Comparison of ENCODE assay signal across 8 cellular contexts in the genomic region with DNA sequence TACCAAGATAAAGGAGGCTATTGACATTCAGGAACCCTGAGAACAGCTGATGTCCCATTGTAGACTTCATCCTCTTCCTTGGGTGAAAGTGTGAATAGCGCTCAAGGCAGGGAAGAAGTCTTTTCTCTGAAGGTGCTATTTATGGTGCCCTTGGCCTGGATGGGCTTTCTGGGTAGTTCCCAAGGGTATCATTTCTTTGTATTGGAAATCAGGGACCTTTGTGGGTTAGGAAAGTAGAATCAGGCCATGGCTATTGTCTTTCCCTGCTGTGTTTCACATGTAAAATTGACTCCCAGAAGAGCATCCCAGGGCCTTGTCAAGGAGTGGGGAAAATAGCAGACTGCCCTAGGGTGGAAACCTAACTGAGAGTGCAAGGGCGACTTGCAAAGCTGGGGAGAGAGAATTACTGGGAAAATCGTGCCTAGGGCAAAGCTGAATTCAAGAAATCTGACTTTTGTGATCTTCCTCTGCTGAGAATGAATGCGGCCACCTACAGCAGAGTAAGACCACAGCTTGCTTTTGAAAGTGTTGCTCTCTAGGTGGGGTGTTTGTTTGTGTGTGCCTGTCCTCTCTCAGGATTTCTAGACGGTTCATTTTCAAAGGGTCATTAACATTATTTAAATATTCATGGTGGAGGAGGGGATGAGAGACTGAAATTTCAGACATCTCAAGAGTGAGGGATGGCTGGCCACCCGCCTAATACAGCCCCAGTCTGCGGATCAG.
DNase-seq lines count a peak whose midpoint lies in the region; ATAC-seq and TF ChIP-seq lines count a peak whose summit lies in the region.

No MANE protein-coding gene starts in this region.

- ATAC-seq in GM19043 (IDR thresholded peaks at IDR 0.05; ENCODE audit: low read depth, unreplicated experiment) (peak; percentile 23), HG03039 (IDR thresholded peaks at IDR 0.05; ENCODE audit: unreplicated experiment) (peak; percentile 24), GM19023 (IDR thresholded peaks at IDR 0.05; ENCODE audit: unreplicated experiment) (no peak), GM19463 (IDR thresholded peaks at IDR 0.05; ENCODE audit: unreplicated experiment) (no peak)

- no peak for DNase-seq in breast epithelium (ENCODE audit: low spot score in 2 of 2)
- no peak for DNase-seq in neural crest cell (ENCODE audit: low read depth, low spot score)
- DNase-seq in ACHN: no peak
- DNase-seq in SKM-1 (lab: John Stamatoyannopoulos, UW; ENCODE audit: unreplicated experiment): no peak

- H3K9me3 Mint-ChIP-seq in neural crest cell: peaks cover 2% of the 10 kb centered on the region

- H3K27me3 ChIP-seq in breast epithelium: no peaks in the 10 kb centered on the region

- H3K4me1 ChIP-seq in breast epithelium: no peaks in the 10 kb centered on the region

- peaks cover 53% of the 10 kb centered on the region for H3K4me1 Mint-ChIP-seq in neural crest cell

- intact Hi-C loops in breast epithelium (cut with DNase I; ENCODE audit: low total_unique reads): no loop called here

- no peak for TF ChIP-seq POLR2A in breast epithelium (IDR thresholded peaks at IDR 0.05)

- H3K9me3 ChIP-seq in breast epithelium: no peaks in the 10 kb centered on the region

- H3K36me3 Mint-ChIP-seq in neural crest cell (ENCODE audit: low read depth): peaks cover 2% of the 10 kb centered on the region

- no peaks in the 10 kb centered on the region for H3K36me3 ChIP-seq in breast epithelium

- H3K27ac ChIP-seq in breast epithelium: peak overlapping the region in 1 of 2 donors; percentile 87

- H3K27me3 Mint-ChIP-seq in neural crest cell (ENCODE audit: low read depth): no peaks in the 10 kb centered on the region

- TF ChIP-seq CTCF in breast epithelium (IDR thresholded peaks at IDR 0.05): no peak
- TF ChIP-seq CTCF in neural crest cell (conservative IDR thresholded peaks at IDR 0.05): no peak

- in situ Hi-C loops in ACHN (cut with HindIII; ENCODE audit: low pct_ligation_motif_present, low pct_unique_long_range_greater_than_20kb, low sequenced_read_pairs): no loop called here

- peak overlapping the region; percentile 67 to 83 (median 71) for H3K4me3 ChIP-seq in breast epithelium

- peak overlapping the region; percentile 97 for H3K4me3 Mint-ChIP-seq in neural crest cell

- peak overlapping the region; percentile 98 for H3K27ac Mint-ChIP-seq in neural crest cell (ENCODE audit: unreplicated experiment)

Comparison
In these comparisons a context has a peak if more than half of its experiments do, and no peak if none do; other contexts are left out.
1. ATAC-seq: peak in GM19043 (single experiment) and HG03039 (single experiment); none in GM19023 (single experiment) and GM19463 (single experiment).